10 cellular contexts compared by ENCODE assay signal in the genomic region with DNA sequence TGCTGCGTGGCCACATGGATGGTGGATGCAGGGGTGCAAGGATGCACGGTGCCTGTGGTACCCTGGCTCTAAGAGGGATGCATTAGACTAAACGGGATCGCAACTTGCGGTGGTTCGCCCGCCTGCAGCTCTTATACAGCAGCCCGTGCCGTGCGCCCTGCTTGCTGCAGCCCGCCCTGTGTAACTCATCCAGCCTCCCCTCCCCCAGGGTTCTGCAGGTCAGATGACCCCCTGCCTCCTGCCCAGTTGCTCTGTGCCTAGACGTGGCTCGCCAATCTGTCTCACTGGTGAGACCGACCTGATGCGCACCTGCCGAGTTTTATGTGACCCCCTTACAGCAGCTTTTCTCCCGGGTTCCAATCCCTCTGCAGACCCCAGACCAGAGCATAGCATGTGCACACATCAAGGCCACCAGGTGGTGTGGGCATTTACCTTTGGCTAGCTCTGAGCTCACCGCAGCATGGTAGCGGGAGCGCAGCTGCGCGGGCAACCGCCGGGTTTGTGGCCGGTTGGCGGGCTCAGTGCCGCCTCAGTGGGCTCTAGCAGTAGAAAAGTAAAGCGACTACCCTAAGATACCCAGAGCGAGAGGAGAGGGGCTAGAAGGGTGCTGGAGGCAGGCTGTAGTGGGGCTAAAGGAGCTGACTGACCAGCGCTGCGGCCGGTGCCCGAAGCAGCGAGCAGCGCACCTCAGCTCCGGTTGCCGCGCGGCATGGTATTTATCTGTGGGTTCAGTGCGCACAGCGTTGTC. TPM values are rescaled to one million over a fixed set of nuclear protein-coding genes. Genes with fewer than 3 reads are reported as not detected.
DNase-seq lines count a peak whose midpoint lies in the region; ATAC-seq, FAIRE-seq and TF ChIP-seq lines count a peak whose summit lies in the region.
"Had no signal": no experiment of that assay in that cellular context is flagged by ENCODE, and none has a peak within 500 bp of the region (broad histone marks: within the 10 kb centered on the region; RNA-seq: fewer than 3 reads in every experiment).

No MANE protein-coding gene starts in this region.

- H3K27me3 Mint-ChIP-seq in central memory CD8-positive, alpha-beta T cell, result peaks cover 74% of the 10 kb centered on the region

- peaks cover 0 to 46% of the 10 kb centered on the region in 2 donors for H3K4me1 ChIP-seq in muscle layer of duodenum (ENCODE audit: control insufficient read depth in 1 of 2, insufficient read depth in 2 of 2, low read length in 2 of 2)

- no peak for TF ChIP-seq CTCF in AG10803 (conservative IDR thresholded peaks at IDR 0.05; ENCODE audit: low read length)

- no peak overlapping the region for H3K27ac ChIP-seq in muscle layer of duodenum (ENCODE audit: low read length)

- H3K4me1 Mint-ChIP-seq in central memory CD8-positive, alpha-beta T cell, result peaks cover 39% of the 10 kb centered on the region

- H3K4me3 Mint-ChIP-seq in central memory CD8-positive, alpha-beta T cell, result peak overlapping the region; percentile 86

- no peaks in the 10 kb centered on the region for H3K9me3 ChIP-seq in muscle layer of duodenum (ENCODE audit: control insufficient read depth in 1 of 2, low read length in 2 of 2)

- FAIRE-seq in GM12891 (lab: Jason Lieb, UNC), result no peak
- FAIRE-seq: frontal cortex had no signal

- no peaks in the 10 kb centered on the region for H3K36me3 ChIP-seq in muscle layer of duodenum (ENCODE audit: control insufficient read depth in 1 of 2, insufficient read depth in 2 of 2, low read length in 2 of 2)

- H3K27me3 ChIP-seq in muscle layer of duodenum (ENCODE audit: low read depth, low read length), result peaks cover 34% of the 10 kb centered on the region

- peak; percentile 7 for ATAC-seq in HG03521 (IDR thresholded peaks at IDR 0.05; ENCODE audit: unreplicated experiment)
- ATAC-seq in central memory CD8-positive, alpha-beta T cell (replicated peaks; ENCODE audit: extremely low read depth, poor library complexity, severe bottlenecking), result no peak

- H3K27ac Mint-ChIP-seq in central memory CD8-positive, alpha-beta T cell (ENCODE audit: low read depth), result peak overlapping the region; percentile 39

- H3K4me3 ChIP-seq in AG10803 (ENCODE audit: low read length), result peak overlapping the region; percentile 76
- H3K4me3 ChIP-seq in muscle layer of duodenum (ENCODE audit: low read depth in 1 of 2, low read length in 2 of 2), result peak overlapping the region; percentile 55 to 66

- H3K9me3 Mint-ChIP-seq in central memory CD8-positive, alpha-beta T cell, result no peaks in the 10 kb centered on the region

- H3K36me3 Mint-ChIP-seq in central memory CD8-positive, alpha-beta T cell (ENCODE audit: insufficient read depth), result peaks cover 5% of the 10 kb centered on the region

- DNase-seq in AG10803 (ENCODE audit: low read depth), result no peak
- DNase-seq in central memory CD8-positive, alpha-beta T cell (ENCODE audit: low spot score in 2 of 2), result no peak
- no peak for DNase-seq in NCI-H345 (lab: John Stamatoyannopoulos, UW)
- DNase-seq in NCI-H774 (lab: John Stamatoyannopoulos, UW), result no peak
- no peak for DNase-seq in NCI-H2029 treated with DMSO at 0.1 percent for 48 hours (lab: John Stamatoyannopoulos, UW)
- DNase-seq in GM12891 (ENCODE audit: insufficient read length, low spot score), result no peak
- DNase-seq: NCI-H510A treated with DMSO at 0.1 percent for 48 hours had no signal

- no peak for TF ChIP-seq POLR2A in GM12891 (IDR thresholded peaks at IDR 0.05; ENCODE audit: low read depth, low read length)

TF ChIP-seq in GM12891, 5 proteins besides CTCF, POLR2A, EP300 and RAD21:
- TF ChIP-seq SPI1 (IDR thresholded peaks at IDR 0.05; ENCODE audit: low read depth, low read length) (no peak), POLR2AphosphoS5 (IDR thresholded peaks at IDR 0.05; ENCODE audit: low read depth, low read length) (no peak), POU2F2 (IDR thresholded peaks at IDR 0.05; ENCODE audit: low read depth, low read length) (no peak), PAX5 (IDR thresholded peaks at IDR 0.05; ENCODE audit: insufficient read depth, low read length, severe bottlenecking) (no peak), TAF1 (IDR thresholded peaks at IDR 0.05; ENCODE audit: low read depth, low read length) (no peak)

RNA-seq across cellular contexts. Expression of a gene that starts 0.7 kb away (rescaled TPM):
- polyA plus RNA-seq in GM12891 (2012; ENCODE audit: low read depth, missing spikeins), result 0.68 TPM

RNA-seq across cellular contexts. Expression of a gene that starts 1.1 kb away (rescaled TPM):
- polyA plus RNA-seq in GM12891 (2012; ENCODE audit: low read depth, missing spikeins), result 544 TPM
